Comparison of ENCODE assay signal across 15 cellular contexts in the genomic region with DNA sequence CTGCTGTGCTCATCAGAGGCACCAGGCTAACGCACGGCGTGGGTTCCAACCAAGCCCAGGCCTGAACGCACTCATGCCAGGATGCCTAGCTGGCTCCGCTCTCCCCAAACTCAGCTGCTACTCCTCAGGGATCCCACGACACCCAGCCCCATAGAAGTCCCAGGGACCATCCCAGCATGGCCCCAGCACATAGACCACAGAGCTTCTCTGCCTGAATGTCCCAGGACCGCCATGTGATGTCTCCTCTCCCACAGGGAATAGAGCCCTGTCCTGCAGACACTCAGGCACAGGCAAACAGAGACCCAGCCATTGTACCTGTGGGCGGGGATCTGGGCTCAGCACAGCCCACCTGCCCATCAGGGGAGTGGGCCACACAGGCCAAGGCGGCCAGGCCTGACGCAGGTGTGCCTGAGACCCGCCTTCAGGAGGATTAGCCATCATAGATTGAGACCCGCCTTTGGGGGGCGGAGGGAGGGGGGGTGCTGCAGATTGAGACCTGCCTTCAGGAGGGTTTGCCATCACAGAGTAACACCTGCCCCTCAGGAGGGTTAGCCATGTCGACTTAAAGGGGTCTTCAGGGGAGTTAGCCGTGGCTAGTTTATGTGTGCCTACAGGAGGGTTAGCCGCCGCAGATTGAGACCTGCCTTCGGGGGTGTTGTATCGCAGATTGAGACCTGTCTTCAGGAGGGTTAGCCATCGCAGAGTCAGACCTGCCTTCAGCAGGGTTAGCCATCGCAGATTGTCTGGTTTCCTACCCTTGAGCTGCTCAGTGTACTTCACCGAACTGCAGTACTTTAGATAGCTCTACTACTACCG. TPM values are rescaled to one million over a fixed set of nuclear protein-coding genes. Genes with fewer than 3 reads are reported as not detected.
DNase-seq lines count a peak whose midpoint lies in the region; ATAC-seq, FAIRE-seq and TF ChIP-seq lines count a peak whose summit lies in the region.
"Had no signal": no experiment of that assay in that cellular context is flagged by ENCODE, and none has a peak within 500 bp of the region (broad histone marks: within the 10 kb centered on the region; RNA-seq: fewer than 3 reads in every experiment).

No MANE protein-coding gene starts in this region.

- TF ChIP-seq EP300 in HepG2 (IDR thresholded peaks at IDR 0.05; ENCODE audit: low read depth in 2 of 2, low read length in 2 of 2) (no peak), HepG2 (CRISPR knock-in tag; IDR thresholded peaks at IDR 0.05; ENCODE audit: borderline replicate concordance) (no peak)

- DNase-seq in right lobe of liver (peak; percentile 8 to 48 (median 30)), HepG2 (ENCODE audit: low spot score) (no peak), endodermal cell (peak; percentile 30), osteoblast (ENCODE audit: insufficient read length, low spot score, missing footprints) (peak; percentile 39), uterus (peak; percentile 7 to 10), NCI-H2227 treated with DMSO at 0.1 percent for 48 hours (lab: John Stamatoyannopoulos, UW) (no peak)
- no peak for DNase-seq in T-helper 2 cell treated with Interferon-gamma antibody and Interleukin-4, amounts not matched to agents 5 μg/mL and 100 μg/mL, for 36 hours (ENCODE audit: low spot score)
- DNase-seq: activated CD4-positive, alpha-beta memory T cell treated with anti-CD3 and anti-CD28 coated beads for 36 hours; EL; KBM-7; naive B cell; NCI-H1092 had no signal

- H3K36me3 ChIP-seq in right lobe of liver (no peaks in the 10 kb centered on the region), HepG2 (replicated peaks in 1 of 2; ENCODE audit: control insufficient read depth in 1 of 2, insufficient read depth in 2 of 2, low read length in 2 of 2) (no peaks in the 10 kb centered on the region), endodermal cell (ENCODE audit: control insufficient read depth, insufficient read depth, low read length) (no peaks in the 10 kb centered on the region), osteoblast (ENCODE audit: insufficient read depth, low read length) (no peaks in the 10 kb centered on the region), uterus (no peaks in the 10 kb centered on the region)

- H3K4me1 ChIP-seq in right lobe of liver (no peaks in the 10 kb centered on the region), HepG2 (ENCODE audit: insufficient read depth, low read length) (no peaks in the 10 kb centered on the region), endodermal cell (ENCODE audit: control insufficient read depth, insufficient read depth, low read length) (no peaks in the 10 kb centered on the region), osteoblast (ENCODE audit: insufficient read depth, low read length) (no peaks in the 10 kb centered on the region), uterus (no peaks in the 10 kb centered on the region)

- POLR2A ChIA-PET in HepG2 (lab: Yijun Ruan, JAX), result no interaction called here

- no peak for TF ChIP-seq POLR2A in right lobe of liver (IDR thresholded peaks at IDR 0.05)
- TF ChIP-seq POLR2A in HepG2 (IDR thresholded peaks at IDR 0.05; ENCODE audit: insufficient read depth in 1 of 2, low read depth in 2 of 2, low read length in 2 of 2), result no peak
- TF ChIP-seq POLR2A in uterus (IDR thresholded peaks at IDR 0.05), result no peak

- peaks cover 0 to 4% (median 0%) of the 10 kb centered on the region in 4 donors for H3K9me3 ChIP-seq in right lobe of liver
- H3K9me3 ChIP-seq in HepG2 (ENCODE audit: low read length), result no peaks in the 10 kb centered on the region
- H3K9me3 ChIP-seq in endodermal cell (ENCODE audit: control insufficient read depth, low read length), result no peaks in the 10 kb centered on the region
- no peaks in the 10 kb centered on the region for H3K9me3 ChIP-seq in osteoblast (ENCODE audit: low read depth, low read length)
- H3K9me3 ChIP-seq in uterus, result no peaks in the 10 kb centered on the region

- H3K9ac ChIP-seq in HepG2 (ENCODE audit: insufficient read depth, low read depth, low read length) (no peak overlapping the region), endodermal cell (ENCODE audit: extremely low read depth, low read length, poor library complexity, severe bottlenecking) (no peak overlapping the region)

- in situ Hi-C loops in HepG2 (cut with HindIII; ENCODE audit: extremely low pct_ligation_motif_present, low pct_unique_long_range_greater_than_20kb), result no loop called here

- no peak overlapping the region for H3K27ac Mint-ChIP-seq in endodermal cell
- H3K27ac Mint-ChIP-seq in T-helper 2 cell treated with Interferon-gamma antibody and Interleukin-4, amounts not matched to agents 5 μg/mL and 100 μg/mL, for 36 hours, result no peak overlapping the region
- H3K27ac Mint-ChIP-seq: activated CD4-positive, alpha-beta memory T cell treated with anti-CD3 and anti-CD28 coated beads for 36 hours; brain; naive B cell had no signal

- CTCF ChIA-PET in HepG2 (lab: Yijun Ruan, JAX; ENCODE audit: low intra/inter-chr PET ratio, low total read pairs), result no interaction called here

- H3K27me3 ChIP-seq in right lobe of liver, result no peaks in the 10 kb centered on the region
- H3K27me3 ChIP-seq in HepG2 (ENCODE audit: control insufficient read depth in 1 of 2, insufficient read depth in 2 of 2, low read length in 2 of 2), result peaks cover 0 to 10% of the 10 kb centered on the region in 2 experiments; a peak in 3 of 5 replicates
- peaks cover 4% of the 10 kb centered on the region for H3K27me3 ChIP-seq in endodermal cell (ENCODE audit: control insufficient read depth, insufficient read depth, low read length, poor library complexity, severe bottlenecking)
- peaks cover 5% of the 10 kb centered on the region for H3K27me3 ChIP-seq in osteoblast (ENCODE audit: insufficient read depth, low read length)
- H3K27me3 ChIP-seq in uterus, result no peaks in the 10 kb centered on the region

- TF ChIP-seq RAD21 in HepG2 (CRISPR knock-in tag; IDR thresholded peaks at IDR 0.05), result no peak

- H3K4me1 Mint-ChIP-seq in endodermal cell, result no peaks in the 10 kb centered on the region
- no peaks in the 10 kb centered on the region for H3K4me1 Mint-ChIP-seq in T-helper 2 cell treated with Interferon-gamma antibody and Interleukin-4, amounts not matched to agents 5 μg/mL and 100 μg/mL, for 36 hours (ENCODE audit: low read depth)
- H3K4me1 Mint-ChIP-seq: brain, naive B cell had no signal

- intact Hi-C loops in right lobe of liver (cut with DNase I) (no loop called here), HepG2 (cut with micrococcal nuclease; ENCODE audit: unreplicated experiment) (no loop called here), uterus (cut with DNase I; ENCODE audit: low total_unique reads) (no loop called here)

- no peak for FAIRE-seq in HepG2 (lab: Jason Lieb, UNC)

- H3K4me3 Mint-ChIP-seq in endodermal cell, result no peak overlapping the region
- no peak overlapping the region for H3K4me3 Mint-ChIP-seq in T-helper 2 cell treated with Interferon-gamma antibody and Interleukin-4, amounts not matched to agents 5 μg/mL and 100 μg/mL, for 36 hours
- H3K4me3 Mint-ChIP-seq: activated CD4-positive, alpha-beta memory T cell treated with anti-CD3 and anti-CD28 coated beads for 36 hours; brain; naive B cell had no signal

- no peak overlapping the region for H3K4me2 ChIP-seq in HepG2 (ENCODE audit: low read depth, low read length)
- no peak overlapping the region for H3K4me2 ChIP-seq in osteoblast (ENCODE audit: insufficient read depth, low read length)

- 76% methylated on average over 4 of the region's 23 CpGs for WGBS in right lobe of liver (ENCODE audit: insufficient coverage, low coverage, low lambda C conversion rate, missing lambda C conversion rate)
- WGBS in HepG2 (ENCODE audit: low lambda C conversion rate), result 58% methylated on average over 11 of the region's 23 CpGs
- WGBS in endodermal cell (ENCODE audit: insufficient coverage in 1 of 2, insufficient read length in 1 of 2), 2 experiments, result 89 to 91% methylated on average over 15 to 23 of the region's 23 CpGs

- H3K4me3 ChIP-seq in right lobe of liver (no peak overlapping the region), HepG2 (replicated peaks in 1 of 3; ENCODE audit: insufficient read depth in 1 of 3, low read depth in 2 of 3, low read length in 3 of 3) (no peak overlapping the region), endodermal cell (ENCODE audit: low read length) (no peak overlapping the region), osteoblast (ENCODE audit: insufficient read depth, low read length) (no peak overlapping the region), uterus (no peak overlapping the region)

- H3K27ac ChIP-seq in right lobe of liver, result no peak overlapping the region
- no peak overlapping the region for H3K27ac ChIP-seq in HepG2 (ENCODE audit: extremely low read length, insufficient read depth, low read length)
- no peak overlapping the region for H3K27ac ChIP-seq in endodermal cell (ENCODE audit: low read depth, low read length)
- no peak overlapping the region for H3K27ac ChIP-seq in osteoblast (ENCODE audit: low read depth, low read length)
- no peak overlapping the region for H3K27ac ChIP-seq in uterus

- ATAC-seq in right lobe of liver (no peak), HepG2 (no peak), HG03521 (IDR thresholded peaks at IDR 0.05; ENCODE audit: unreplicated experiment) (no peak)
- ATAC-seq: Panc1 had no signal

- no peak for TF ChIP-seq CTCF in right lobe of liver (IDR thresholded peaks at IDR 0.05)
- TF ChIP-seq CTCF in HepG2 (CRISPR knock-in tag; IDR thresholded peaks at IDR 0.05), result no peak
- TF ChIP-seq CTCF in endodermal cell (conservative IDR thresholded peaks at IDR 0.05), result no peak
- no peak for TF ChIP-seq CTCF in osteoblast (IDR thresholded peaks at IDR 0.05; ENCODE audit: extremely low read depth, low read depth, low read length)
- TF ChIP-seq CTCF in uterus (IDR thresholded peaks at IDR 0.05), result no peak

- H2AFZ ChIP-seq in HepG2 (ENCODE audit: low read length) (no peak overlapping the region), osteoblast (ENCODE audit: low read length) (no peak overlapping the region)

- no peaks in the 10 kb centered on the region for H3K36me3 Mint-ChIP-seq in endodermal cell (ENCODE audit: low read depth)
- no peaks in the 10 kb centered on the region for H3K36me3 Mint-ChIP-seq in T-helper 2 cell treated with Interferon-gamma antibody and Interleukin-4, amounts not matched to agents 5 μg/mL and 100 μg/mL, for 36 hours (ENCODE audit: low read depth)
- H3K36me3 Mint-ChIP-seq: brain had no signal

- H3K9me3 Mint-ChIP-seq in endodermal cell, result peaks cover 35% of the 10 kb centered on the region
- peaks cover 33% of the 10 kb centered on the region for H3K9me3 Mint-ChIP-seq in T-helper 2 cell treated with Interferon-gamma antibody and Interleukin-4, amounts not matched to agents 5 μg/mL and 100 μg/mL, for 36 hours

- BruUV-seq in HepG2 (replicated peaks; lab: Mats Ljungman, UMichigan), result no TSS peak

- H4K20me1 ChIP-seq in HepG2 (ENCODE audit: insufficient read depth, low read length) (no peaks in the 10 kb centered on the region), osteoblast (ENCODE audit: insufficient read depth, low read length) (no peaks in the 10 kb centered on the region)

- H3K27me3 Mint-ChIP-seq in endodermal cell (ENCODE audit: insufficient read depth), result peaks cover 16% of the 10 kb centered on the region
- H3K27me3 Mint-ChIP-seq in T-helper 2 cell treated with Interferon-gamma antibody and Interleukin-4, amounts not matched to agents 5 μg/mL and 100 μg/mL, for 36 hours (ENCODE audit: low read depth), result peaks cover 12% of the 10 kb centered on the region

- H3K79me2 ChIP-seq in HepG2 (ENCODE audit: insufficient read depth, low read length) (no peaks in the 10 kb centered on the region), osteoblast (ENCODE audit: insufficient read depth, low read length) (no peaks in the 10 kb centered on the region)

RNA-seq across cellular contexts. Expression of gene RASGEF1A, which starts 29.0 kb away (rescaled TPM):
- total RNA-seq in right lobe of liver (under 1 TPM; 0.05 to 0.30 (median 0.12) TPM), HepG2 (2016; rRNA removed; fragmentation: Illumina TruSeq; extraction: Trizol) (0.20 and 0.39 TPM in 2 replicates), endodermal cell (10 to 100 TPM in 1 of 2 donors, 1 to 10 TPM in 1; 8.1 to 13.4 TPM), osteoblast (1.1 TPM in 1 of 2 replicates, not detected in the other), uterus (1 to 10 TPM in 2 of 4 donors, under 1 TPM in 1, not detected in 1; under 0.01 to 3.5 (median 2.8) TPM)
- 0.61 TPM in 1 of 2 replicates, not detected in the other for total RNA-seq in HepG2 (2016; cell fraction: cytosol; rRNA removed; fragmentation: Illumina TruSeq; extraction: Trizol; ENCODE audit: low read depth)
- 0.11 and 0.51 TPM in 2 replicates for total RNA-seq in HepG2 (2016; cell fraction: insoluble cytoplasmic fraction; rRNA removed; fragmentation: Illumina TruSeq; extraction: Trizol)
- 0.28 and 0.45 TPM in 2 replicates for total RNA-seq in HepG2 (2016; cell fraction: membrane; rRNA removed; fragmentation: Illumina TruSeq; extraction: Trizol)
- total RNA-seq in HepG2 (2016; cell fraction: nucleus; rRNA removed; fragmentation: Illumina TruSeq; extraction: Trizol), result 0.31 TPM in 1 of 2 replicates, not detected in the other
- polyA plus RNA-seq in HepG2 (2011; rRNA removed), result 0.14 and 0.41 TPM in 2 replicates
- 0.23 and 0.33 TPM in 2 replicates for polyA plus RNA-seq in HepG2 (2011; cell fraction: cytosol; rRNA removed)
- polyA plus RNA-seq in HepG2 (2011; cell fraction: nucleus; rRNA removed), result 0.34 and 0.90 TPM in 2 replicates
- 0.04 and 0.09 TPM in 2 replicates for polyA plus RNA-seq in HepG2 (2012)
- 0.08 and 0.25 TPM in 2 replicates for polyA plus RNA-seq in HepG2 (2016; cell fraction: cytosol; fragmentation: Illumina TruSeq; extraction: Trizol; ENCODE audit: low read depth)
- 0.42 and 0.59 TPM in 2 replicates for polyA plus RNA-seq in HepG2 (2016; cell fraction: insoluble cytoplasmic fraction; fragmentation: Illumina TruSeq; extraction: Trizol; ENCODE audit: low read depth)
- polyA plus RNA-seq in HepG2 (2016; cell fraction: membrane; fragmentation: Illumina TruSeq; extraction: Trizol; ENCODE audit: low read depth), result 0.24 and 0.30 TPM in 2 replicates
- polyA plus RNA-seq in HepG2 (2016; cell fraction: nucleus; fragmentation: Illumina TruSeq; extraction: Trizol; ENCODE audit: insufficient read depth, low read depth), result 0.36 and 0.65 TPM in 2 replicates
- polyA minus RNA-seq in HepG2 (2011; rRNA and poly(A)+ RNA removed; ENCODE audit: low replicate concordance), result 0.10 and 0.72 TPM in 2 replicates
- polyA minus RNA-seq in HepG2 (2011; cell fraction: cytosol; rRNA and poly(A)+ RNA removed), result not detected in 2 replicates
- 0.75 TPM in 1 of 2 replicates, not detected in the other for polyA minus RNA-seq in HepG2 (2011; cell fraction: nucleus; rRNA and poly(A)+ RNA removed)
- 5.3 TPM for polyA plus RNA-seq in endodermal cell (2013, experiment 1 of 2)
- 4.2 TPM for polyA plus RNA-seq in endodermal cell (2013, experiment 2 of 2)

Comparison
In these comparisons a context has a peak if more than half of its experiments do, and no peak if none do; other contexts are left out.
1. DNase-seq: peak in right lobe of liver (3 of 3), endodermal cell (single experiment), osteoblast (single experiment) and uterus (2 of 2); none in HepG2 (single experiment), NCI-H2227 treated with DMSO at 0.1 percent for 48 hours (single experiment) and T-helper 2 cell treated with Interferon-gamma antibody and Interleukin-4, amounts not matched to agents 5 μg/mL and 100 μg/mL, for 36 hours (single experiment).